In the genomic region with DNA sequence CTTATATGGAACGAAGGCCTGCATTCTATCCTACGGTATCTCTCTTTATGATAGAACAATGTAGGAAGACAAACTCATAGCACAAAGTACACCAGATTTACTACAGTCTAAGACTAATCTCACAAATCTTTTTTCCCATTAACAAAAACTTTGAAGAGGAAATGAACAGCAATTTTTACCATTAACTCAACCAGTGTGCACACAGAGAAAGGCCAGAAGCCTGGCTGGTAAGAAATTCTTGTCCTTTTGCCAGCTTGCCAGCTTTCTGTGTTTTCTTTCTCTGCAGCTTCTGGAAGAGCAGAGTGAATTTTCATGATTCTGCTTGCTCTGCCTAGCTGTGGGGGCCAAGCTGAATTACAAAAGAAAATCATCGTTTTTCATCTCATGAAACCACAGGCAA, we compare ENCODE assay signal across 35 cellular contexts. TPM values are rescaled to one million over a fixed set of nuclear protein-coding genes. Genes with fewer than 3 reads are reported as not detected.
DNase-seq lines count a peak whose midpoint lies in the region; ATAC-seq lines count a peak whose summit lies in the region.
"Had no signal": no experiment of that assay in that cellular context is flagged by ENCODE, and none has a peak within 500 bp of the region (broad histone marks: within the 10 kb centered on the region; RNA-seq: fewer than 3 reads in every experiment).

No MANE protein-coding gene starts in this region.

- DNase-seq in EL (peak; percentile 39), astrocyte of the hippocampus (ENCODE audit: low read depth, low spot score) (peak; percentile 65), SIG-M5 treated with dmso at 0.1 percent for 504 hours (lab: John Stamatoyannopoulos, UW; ENCODE audit: unreplicated experiment) (no peak), AG08396 (ENCODE audit: low spot score) (no peak), left lobe of liver (ENCODE audit: low spot score) (no peak)
- DNase-seq: ACHN; activated CD4-positive, alpha-beta T cell treated with anti-CD3 and anti-CD28 coated beads for 36 hours; activated CD8-positive, alpha-beta T cell treated with anti-CD3 and anti-CD28 coated beads for 36 hours; activated naive CD4-positive, alpha-beta T cell treated with anti-CD3 and anti-CD28 coated beads, Interleukin-2, amount 50 U/mL, for 16 hours; COR-L47; cortex of kidney; effector memory CD8-positive, alpha-beta T cell; erythroblast; foreskin melanocyte; Karpas-422; left colon; mammary epithelial cell; NCI-H1694; NCI-H774; posterior cingulate gyrus; right cardiac atrium; SHP77 treated with DMSO at 0.1 percent for 48 hours; stimulated activated CD4-positive, alpha-beta T cell treated with anti-CD3 and anti-CD28 coated beads, Interleukin-12 subunit alpha, Interleukin-12 subunit beta, amount 100 ng/mL, for 4 hours; stimulated activated CD4-positive, alpha-beta T cell treated with anti-CD3 and anti-CD28 coated beads, Interleukin-2, amount 100 ng/mL, for 48 hours; stimulated activated naive CD8-positive, alpha-beta T cell treated with anti-CD3 and anti-CD28 coated beads, Interleukin-15, amount 100 ng/mL, for 72 hours; T-helper 9 cell had no signal

- peak overlapping the region; percentile 14 for H3K9ac ChIP-seq in skeletal muscle satellite cell (ENCODE audit: low read depth, low read length)
- H3K9ac ChIP-seq: BLaER1 treated with 17β-estradiol and CSF1 and Interleukin-3, amounts not matched to agents 10 nM and 100 nM; neural progenitor cell had no signal

- no peak overlapping the region for H3K4me3 ChIP-seq in skeletal muscle satellite cell (ENCODE audit: low read length)
- H3K4me3 ChIP-seq: BLaER1 treated with 17β-estradiol and CSF1 and Interleukin-3, amounts not matched to agents 10 nM and 100 nM; cardiac muscle cell; neural progenitor cell; vagina had no signal

- H3K9me3 ChIP-seq in skeletal muscle satellite cell (replicated peaks; ENCODE audit: low read length) = no peaks in the 10 kb centered on the region
- H3K9me3 ChIP-seq: vagina had no signal

- H3K4me1 ChIP-seq in skeletal muscle satellite cell (ENCODE audit: control insufficient read depth, insufficient read depth, low read length) = peaks cover 11% of the 10 kb centered on the region
- H3K4me1 ChIP-seq: BLaER1 treated with 17β-estradiol and CSF1 and Interleukin-3, amounts not matched to agents 10 nM and 100 nM; neural progenitor cell; vagina had no signal

- H3K27me3 ChIP-seq in layer of hippocampus (ENCODE audit: control insufficient read depth, insufficient read depth, low read length) (no peaks in the 10 kb centered on the region), skeletal muscle satellite cell (ENCODE audit: control insufficient read depth, insufficient read depth, low read length) (no peaks in the 10 kb centered on the region)
- H3K27me3 ChIP-seq: BLaER1 treated with 17β-estradiol and CSF1 and Interleukin-3, amounts not matched to agents 10 nM and 100 nM; cardiac muscle cell; neural progenitor cell; vagina had no signal

- ATAC-seq in HG02763 (IDR thresholded peaks at IDR 0.05; ENCODE audit: unreplicated experiment) = no peak
- no peak for ATAC-seq in left lobe of liver
- ATAC-seq: activated CD4-positive, alpha-beta T cell treated with anti-CD3 and anti-CD28 coated beads for 36 hours; activated CD8-positive, alpha-beta T cell treated with anti-CD3 and anti-CD28 coated beads for 36 hours; effector memory CD8-positive, alpha-beta T cell; left colon; right cardiac atrium; stimulated activated naive CD8-positive, alpha-beta T cell treated with anti-CD3 and anti-CD28 coated beads, Interleukin-15, amount 100 ng/mL, for 72 hours had no signal

- peak overlapping the region; percentile 8 for H3K27ac ChIP-seq in layer of hippocampus (ENCODE audit: low read depth, low read length)
- H3K27ac ChIP-seq: BLaER1 treated with 17β-estradiol and CSF1 and Interleukin-3, amounts not matched to agents 10 nM and 100 nM; cardiac muscle cell; HL-60; neural progenitor cell; vagina; VCaP had no signal

- no peak overlapping the region for H3K4me2 ChIP-seq in skeletal muscle satellite cell (ENCODE audit: low read length)
- H3K4me2 ChIP-seq: BLaER1 treated with 17β-estradiol and CSF1 and Interleukin-3, amounts not matched to agents 10 nM and 100 nM; neural progenitor cell had no signal

- H3K36me3 ChIP-seq in skeletal muscle satellite cell (ENCODE audit: insufficient read depth, low read length) = no peaks in the 10 kb centered on the region
- H3K36me3 ChIP-seq: BLaER1 treated with 17β-estradiol and CSF1 and Interleukin-3, amounts not matched to agents 10 nM and 100 nM; cardiac muscle cell; neural progenitor cell; vagina had no signal

RNA-seq across cellular contexts. Expression of a gene that starts 37.2 kb away (rescaled TPM):
- 58.1 and 63.3 TPM in 2 replicates for total RNA-seq in skeletal muscle satellite cell (2012; rRNA removed)
- total RNA-seq in left lobe of liver = 12.5 TPM

Comparison
In these comparisons a context has a peak if more than half of its experiments do, and no peak if none do; other contexts are left out.
1. DNase-seq: peak in EL (single experiment) and astrocyte of the hippocampus (single experiment); none in SIG-M5 treated with dmso at 0.1 percent for 504 hours (single experiment), AG08396 (single experiment) and left lobe of liver (single experiment).